ENCODE assay signal across 19 cellular contexts in genomic region chr3:164306042-164306441, GRCh38.
DNase-seq lines count a peak whose midpoint lies in the region; TF ChIP-seq lines count a peak whose summit lies in the region.
"Had no signal": no experiment of that assay in that cellular context is flagged by ENCODE, and none has a peak within 500 bp of the region (broad histone marks: within the 10 kb centered on the region; RNA-seq: fewer than 3 reads in every experiment).

No MANE protein-coding gene starts in this region.

- H3K4me1 ChIP-seq in colonic mucosa (no peaks in the 10 kb centered on the region), testis (no peaks in the 10 kb centered on the region)

- H3K4me3 ChIP-seq in colonic mucosa (no peak overlapping the region), testis (no peak overlapping the region)

- no peaks in the 10 kb centered on the region for H3K9me3 Mint-ChIP-seq in activated CD4-positive, alpha-beta T cell treated with anti-CD3 and anti-CD28 coated beads, Interleukin-2, amount 10 ng/mL, durations not matched to agents 24 days and 14 days

- no peak overlapping the region for H3K27ac ChIP-seq in colonic mucosa
- no peak overlapping the region for H3K27ac ChIP-seq in testis

- peak; percentile 60 for DNase-seq in COLO668 (lab: John Stamatoyannopoulos, UW; ENCODE audit: unreplicated experiment)
- peak; percentile 19 for DNase-seq in Caki2 (ENCODE audit: low read depth)
- peak; percentile 14 for DNase-seq in NCI-H510A (lab: John Stamatoyannopoulos, UW)
- DNase-seq in colonic mucosa = peak; percentile 29
- DNase-seq in testis = no peak
- no peak for DNase-seq in hypothalamus (lab: John Stamatoyannopoulos, UW)
- DNase-seq in activated CD4-positive, alpha-beta T cell treated with anti-CD3 and anti-CD28 coated beads, Interleukin-2, amount 10 ng/mL, durations not matched to agents 24 days and 14 days = no peak
- no peak for DNase-seq in stimulated activated CD4-positive, alpha-beta T cell treated with anti-CD3 and anti-CD28 coated beads, Interleukin-1b, Interleukin-23, amount 100 ng/mL, for 48 hours
- DNase-seq: CD4-positive, CD25-positive, alpha-beta regulatory T cell; COR-L47; GDM1; KBM-7; NCI-H1092 treated with DMSO at 0.1 percent for 48 hours; NCI-H1436 treated with DMSO at 0.1 percent for 48 hours; NCI-H1930; PC-3; SIG-M5; SK-N-SH; T-helper 2 cell had no signal

- H3K27me3 ChIP-seq in colonic mucosa (no peaks in the 10 kb centered on the region), testis (no peaks in the 10 kb centered on the region)

- H3K9me3 ChIP-seq in colonic mucosa (no peaks in the 10 kb centered on the region), testis (no peaks in the 10 kb centered on the region)
- H3K9me3 ChIP-seq: SK-N-SH had no signal

- no peaks in the 10 kb centered on the region for H3K4me1 Mint-ChIP-seq in activated CD4-positive, alpha-beta T cell treated with anti-CD3 and anti-CD28 coated beads, Interleukin-2, amount 10 ng/mL, durations not matched to agents 24 days and 14 days
- H3K4me1 Mint-ChIP-seq: CD4-positive, CD25-positive, alpha-beta regulatory T cell had no signal

- H3K36me3 ChIP-seq in colonic mucosa (no peaks in the 10 kb centered on the region), testis (ENCODE audit: low read depth, missing control alignments) (no peaks in the 10 kb centered on the region)

- H3K9ac ChIP-seq in colonic mucosa (ENCODE audit: low read depth in 2 of 2, low read length in 2 of 2) = no peak overlapping the region
- H3K9ac ChIP-seq: SK-N-SH had no signal

- no peak for TF ChIP-seq POLR2A in testis (IDR thresholded peaks at IDR 0.05)

- H3K27ac Mint-ChIP-seq in activated CD4-positive, alpha-beta T cell treated with anti-CD3 and anti-CD28 coated beads, Interleukin-2, amount 10 ng/mL, durations not matched to agents 24 days and 14 days = no peak overlapping the region
- H3K27ac Mint-ChIP-seq: CD4-positive, CD25-positive, alpha-beta regulatory T cell had no signal

- H3K4me3 Mint-ChIP-seq in activated CD4-positive, alpha-beta T cell treated with anti-CD3 and anti-CD28 coated beads, Interleukin-2, amount 10 ng/mL, durations not matched to agents 24 days and 14 days = no peak overlapping the region
- H3K4me3 Mint-ChIP-seq: CD4-positive, CD25-positive, alpha-beta regulatory T cell had no signal

- intact Hi-C loops in colonic mucosa (cut with DNase I) = no loop called here
- intact Hi-C loops in testis (cut with DNase I; ENCODE audit: low total_unique reads) = no loop called here
- intact Hi-C loops in activated CD4-positive, alpha-beta T cell treated with anti-CD3 and anti-CD28 coated beads, Interleukin-2, amount 10 ng/mL, durations not matched to agents 24 days and 14 days (cut with micrococcal nuclease) = no loop called here

- H3K27me3 Mint-ChIP-seq in activated CD4-positive, alpha-beta T cell treated with anti-CD3 and anti-CD28 coated beads, Interleukin-2, amount 10 ng/mL, durations not matched to agents 24 days and 14 days = no peaks in the 10 kb centered on the region
- H3K27me3 Mint-ChIP-seq: CD4-positive, CD25-positive, alpha-beta regulatory T cell had no signal

- in situ Hi-C loops in Caki2 (cut with HindIII; ENCODE audit: low pct_unique_long_range_greater_than_20kb, low sequenced_read_pairs) = no loop called here

- TF ChIP-seq CTCF in colonic mucosa (IDR thresholded peaks at IDR 0.05) = no peak
- no peak for TF ChIP-seq CTCF in testis (IDR thresholded peaks at IDR 0.05)

- no peaks in the 10 kb centered on the region for H3K36me3 Mint-ChIP-seq in activated CD4-positive, alpha-beta T cell treated with anti-CD3 and anti-CD28 coated beads, Interleukin-2, amount 10 ng/mL, durations not matched to agents 24 days and 14 days (ENCODE audit: low read depth)
- H3K36me3 Mint-ChIP-seq: CD4-positive, CD25-positive, alpha-beta regulatory T cell had no signal

Comparison
In these comparisons a context has a peak if more than half of its experiments do, and no peak if none do; other contexts are left out.
1. DNase-seq: peak in COLO668 (single experiment), Caki2 (single experiment), NCI-H510A (single experiment) and colonic mucosa (single experiment); none in testis (single experiment), hypothalamus (0 of 51), activated CD4-positive, alpha-beta T cell treated with anti-CD3 and anti-CD28 coated beads, Interleukin-2, amount 10 ng/mL, durations not matched to agents 24 days and 14 days (single experiment) and stimulated activated CD4-positive, alpha-beta T cell treated with anti-CD3 and anti-CD28 coated beads, Interleukin-1b, Interleukin-23, amount 100 ng/mL, for 48 hours (single experiment).